Comparison of ENCODE assay signal across 1 cellular context in the genomic region with DNA sequence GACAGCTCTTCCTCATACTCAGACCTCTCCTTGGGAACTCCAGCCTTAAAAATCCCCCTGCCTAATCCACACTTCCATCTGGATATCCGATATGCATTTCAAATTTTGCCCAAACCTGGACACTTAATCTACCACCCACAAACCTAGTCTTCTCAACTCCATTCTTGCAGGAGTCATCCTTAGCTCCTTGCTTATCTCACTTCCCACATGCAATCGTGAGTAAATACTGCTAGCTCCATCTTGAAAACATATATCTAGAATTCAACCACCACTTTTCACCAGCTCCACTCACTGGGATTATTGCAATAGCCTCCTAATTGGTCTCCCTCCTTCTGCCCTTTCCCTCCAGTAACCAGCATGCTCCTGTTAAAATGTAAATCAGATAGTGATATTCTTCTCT.
TF ChIP-seq lines count a peak whose summit lies in the region.

No MANE protein-coding gene starts in this region.

TF ChIP-seq in K562, 482 proteins besides CTCF, POLR2A, EP300 and RAD21 (continues in another document):
- no peak for TF ChIP-seq PYGO2 (tag; IDR thresholded peaks at IDR 0.05)
- TF ChIP-seq, protein P1, sequence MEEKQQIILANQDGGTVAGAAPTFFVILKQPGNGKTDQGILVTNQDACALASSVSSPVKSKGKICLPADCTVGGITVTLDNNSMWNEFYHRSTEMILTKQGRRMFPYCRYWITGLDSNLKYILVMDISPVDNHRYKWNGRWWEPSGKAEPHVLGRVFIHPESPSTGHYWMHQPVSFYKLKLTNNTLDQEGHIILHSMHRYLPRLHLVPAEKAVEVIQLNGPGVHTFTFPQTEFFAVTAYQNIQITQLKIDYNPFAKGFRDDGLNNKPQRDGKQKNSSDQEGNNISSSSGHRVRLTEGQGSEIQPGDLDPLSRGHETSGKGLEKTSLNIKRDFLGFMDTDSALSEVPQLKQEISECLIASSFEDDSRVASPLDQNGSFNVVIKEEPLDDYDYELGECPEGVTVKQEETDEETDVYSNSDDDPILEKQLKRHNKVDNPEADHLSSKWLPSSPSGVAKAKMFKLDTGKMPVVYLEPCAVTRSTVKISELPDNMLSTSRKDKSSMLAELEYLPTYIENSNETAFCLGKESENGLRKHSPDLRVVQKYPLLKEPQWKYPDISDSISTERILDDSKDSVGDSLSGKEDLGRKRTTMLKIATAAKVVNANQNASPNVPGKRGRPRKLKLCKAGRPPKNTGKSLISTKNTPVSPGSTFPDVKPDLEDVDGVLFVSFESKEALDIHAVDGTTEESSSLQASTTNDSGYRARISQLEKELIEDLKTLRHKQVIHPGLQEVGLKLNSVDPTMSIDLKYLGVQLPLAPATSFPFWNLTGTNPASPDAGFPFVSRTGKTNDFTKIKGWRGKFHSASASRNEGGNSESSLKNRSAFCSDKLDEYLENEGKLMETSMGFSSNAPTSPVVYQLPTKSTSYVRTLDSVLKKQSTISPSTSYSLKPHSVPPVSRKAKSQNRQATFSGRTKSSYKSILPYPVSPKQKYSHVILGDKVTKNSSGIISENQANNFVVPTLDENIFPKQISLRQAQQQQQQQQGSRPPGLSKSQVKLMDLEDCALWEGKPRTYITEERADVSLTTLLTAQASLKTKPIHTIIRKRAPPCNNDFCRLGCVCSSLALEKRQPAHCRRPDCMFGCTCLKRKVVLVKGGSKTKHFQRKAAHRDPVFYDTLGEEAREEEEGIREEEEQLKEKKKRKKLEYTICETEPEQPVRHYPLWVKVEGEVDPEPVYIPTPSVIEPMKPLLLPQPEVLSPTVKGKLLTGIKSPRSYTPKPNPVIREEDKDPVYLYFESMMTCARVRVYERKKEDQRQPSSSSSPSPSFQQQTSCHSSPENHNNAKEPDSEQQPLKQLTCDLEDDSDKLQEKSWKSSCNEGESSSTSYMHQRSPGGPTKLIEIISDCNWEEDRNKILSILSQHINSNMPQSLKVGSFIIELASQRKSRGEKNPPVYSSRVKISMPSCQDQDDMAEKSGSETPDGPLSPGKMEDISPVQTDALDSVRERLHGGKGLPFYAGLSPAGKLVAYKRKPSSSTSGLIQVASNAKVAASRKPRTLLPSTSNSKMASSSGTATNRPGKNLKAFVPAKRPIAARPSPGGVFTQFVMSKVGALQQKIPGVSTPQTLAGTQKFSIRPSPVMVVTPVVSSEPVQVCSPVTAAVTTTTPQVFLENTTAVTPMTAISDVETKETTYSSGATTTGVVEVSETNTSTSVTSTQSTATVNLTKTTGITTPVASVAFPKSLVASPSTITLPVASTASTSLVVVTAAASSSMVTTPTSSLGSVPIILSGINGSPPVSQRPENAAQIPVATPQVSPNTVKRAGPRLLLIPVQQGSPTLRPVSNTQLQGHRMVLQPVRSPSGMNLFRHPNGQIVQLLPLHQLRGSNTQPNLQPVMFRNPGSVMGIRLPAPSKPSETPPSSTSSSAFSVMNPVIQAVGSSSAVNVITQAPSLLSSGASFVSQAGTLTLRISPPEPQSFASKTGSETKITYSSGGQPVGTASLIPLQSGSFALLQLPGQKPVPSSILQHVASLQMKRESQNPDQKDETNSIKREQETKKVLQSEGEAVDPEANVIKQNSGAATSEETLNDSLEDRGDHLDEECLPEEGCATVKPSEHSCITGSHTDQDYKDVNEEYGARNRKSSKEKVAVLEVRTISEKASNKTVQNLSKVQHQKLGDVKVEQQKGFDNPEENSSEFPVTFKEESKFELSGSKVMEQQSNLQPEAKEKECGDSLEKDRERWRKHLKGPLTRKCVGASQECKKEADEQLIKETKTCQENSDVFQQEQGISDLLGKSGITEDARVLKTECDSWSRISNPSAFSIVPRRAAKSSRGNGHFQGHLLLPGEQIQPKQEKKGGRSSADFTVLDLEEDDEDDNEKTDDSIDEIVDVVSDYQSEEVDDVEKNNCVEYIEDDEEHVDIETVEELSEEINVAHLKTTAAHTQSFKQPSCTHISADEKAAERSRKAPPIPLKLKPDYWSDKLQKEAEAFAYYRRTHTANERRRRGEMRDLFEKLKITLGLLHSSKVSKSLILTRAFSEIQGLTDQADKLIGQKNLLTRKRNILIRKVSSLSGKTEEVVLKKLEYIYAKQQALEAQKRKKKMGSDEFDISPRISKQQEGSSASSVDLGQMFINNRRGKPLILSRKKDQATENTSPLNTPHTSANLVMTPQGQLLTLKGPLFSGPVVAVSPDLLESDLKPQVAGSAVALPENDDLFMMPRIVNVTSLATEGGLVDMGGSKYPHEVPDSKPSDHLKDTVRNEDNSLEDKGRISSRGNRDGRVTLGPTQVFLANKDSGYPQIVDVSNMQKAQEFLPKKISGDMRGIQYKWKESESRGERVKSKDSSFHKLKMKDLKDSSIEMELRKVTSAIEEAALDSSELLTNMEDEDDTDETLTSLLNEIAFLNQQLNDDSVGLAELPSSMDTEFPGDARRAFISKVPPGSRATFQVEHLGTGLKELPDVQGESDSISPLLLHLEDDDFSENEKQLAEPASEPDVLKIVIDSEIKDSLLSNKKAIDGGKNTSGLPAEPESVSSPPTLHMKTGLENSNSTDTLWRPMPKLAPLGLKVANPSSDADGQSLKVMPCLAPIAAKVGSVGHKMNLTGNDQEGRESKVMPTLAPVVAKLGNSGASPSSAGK (IDR thresholded peaks at IDR 0.05), result no peak
- TF ChIP-seq MED1 (CRISPR knock-in tag; IDR thresholded peaks at IDR 0.05; ENCODE audit: borderline replicate concordance), result no peak
- TF ChIP-seq, protein P2, sequence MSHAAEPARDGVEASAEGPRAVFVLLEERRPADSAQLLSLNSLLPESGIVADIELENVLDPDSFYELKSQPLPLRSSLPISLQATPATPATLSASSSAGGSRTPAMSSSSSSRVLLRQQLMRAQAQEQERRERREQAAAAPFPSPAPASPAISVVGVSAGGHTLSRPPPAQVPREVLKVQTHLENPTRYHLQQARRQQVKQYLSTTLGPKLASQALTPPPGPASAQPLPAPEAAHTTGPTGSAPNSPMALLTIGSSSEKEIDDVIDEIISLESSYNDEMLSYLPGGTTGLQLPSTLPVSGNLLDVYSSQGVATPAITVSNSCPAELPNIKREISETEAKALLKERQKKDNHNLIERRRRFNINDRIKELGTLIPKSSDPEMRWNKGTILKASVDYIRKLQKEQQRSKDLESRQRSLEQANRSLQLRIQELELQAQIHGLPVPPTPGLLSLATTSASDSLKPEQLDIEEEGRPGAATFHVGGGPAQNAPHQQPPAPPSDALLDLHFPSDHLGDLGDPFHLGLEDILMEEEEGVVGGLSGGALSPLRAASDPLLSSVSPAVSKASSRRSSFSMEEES (CRISPR knock-in tag; IDR thresholded peaks at IDR 0.05), result no peak
- no peak for TF ChIP-seq SMARCC2 (IDR thresholded peaks at IDR 0.05; ENCODE audit: low read depth)
- TF ChIP-seq ARID1B (IDR thresholded peaks at IDR 0.05), result peak; percentile 52; the same call in 1 of the 2 replicates
- TF ChIP-seq PCBP1 (IDR thresholded peaks at IDR 0.05; ENCODE audit: low read depth, low read length, poor library complexity, severe bottlenecking), result no peak
- TF ChIP-seq, protein P3, sequence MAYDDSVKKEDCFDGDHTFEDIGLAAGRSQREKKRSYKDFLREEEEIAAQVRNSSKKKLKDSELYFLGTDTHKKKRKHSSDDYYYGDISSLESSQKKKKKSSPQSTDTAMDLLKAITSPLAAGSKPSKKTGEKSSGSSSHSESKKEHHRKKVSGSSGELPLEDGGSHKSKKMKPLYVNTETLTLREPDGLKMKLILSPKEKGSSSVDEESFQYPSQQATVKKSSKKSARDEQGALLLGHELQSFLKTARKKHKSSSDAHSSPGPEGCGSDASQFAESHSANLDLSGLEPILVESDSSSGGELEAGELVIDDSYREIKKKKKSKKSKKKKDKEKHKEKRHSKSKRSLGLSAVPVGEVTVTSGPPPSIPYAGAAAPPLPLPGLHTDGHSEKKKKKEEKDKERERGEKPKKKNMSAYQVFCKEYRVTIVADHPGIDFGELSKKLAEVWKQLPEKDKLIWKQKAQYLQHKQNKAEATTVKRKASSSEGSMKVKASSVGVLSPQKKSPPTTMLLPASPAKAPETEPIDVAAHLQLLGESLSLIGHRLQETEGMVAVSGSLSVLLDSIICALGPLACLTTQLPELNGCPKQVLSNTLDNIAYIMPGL (CRISPR knock-in tag; IDR thresholded peaks at IDR 0.05), result no peak
- TF ChIP-seq PTTG1 (tag; IDR thresholded peaks at IDR 0.05; ENCODE audit: low read depth), result no peak
- TF ChIP-seq RBFOX2 (IDR thresholded peaks at IDR 0.05; ENCODE audit: low read depth, low read length), result no peak
- TF ChIP-seq SIRT6 (IDR thresholded peaks at IDR 0.05; ENCODE audit: low read depth, low read length), result no peak
- 0 out of 2 replicates have a peak, but pooled peaks have one; percentile 11 for TF ChIP-seq MTA2 (IDR thresholded peaks at IDR 0.05; ENCODE audit: low read depth)
- no peak for TF ChIP-seq MEIS2 (IDR thresholded peaks at IDR 0.05; ENCODE audit: partially characterized antibody)
- TF ChIP-seq, protein P4, sequence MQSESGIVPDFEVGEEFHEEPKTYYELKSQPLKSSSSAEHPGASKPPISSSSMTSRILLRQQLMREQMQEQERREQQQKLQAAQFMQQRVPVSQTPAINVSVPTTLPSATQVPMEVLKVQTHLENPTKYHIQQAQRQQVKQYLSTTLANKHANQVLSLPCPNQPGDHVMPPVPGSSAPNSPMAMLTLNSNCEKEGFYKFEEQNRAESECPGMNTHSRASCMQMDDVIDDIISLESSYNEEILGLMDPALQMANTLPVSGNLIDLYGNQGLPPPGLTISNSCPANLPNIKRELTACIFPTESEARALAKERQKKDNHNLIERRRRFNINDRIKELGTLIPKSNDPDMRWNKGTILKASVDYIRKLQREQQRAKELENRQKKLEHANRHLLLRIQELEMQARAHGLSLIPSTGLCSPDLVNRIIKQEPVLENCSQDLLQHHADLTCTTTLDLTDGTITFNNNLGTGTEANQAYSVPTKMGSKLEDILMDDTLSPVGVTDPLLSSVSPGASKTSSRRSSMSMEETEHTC (IDR thresholded peaks at IDR 0.05), result no peak
- peak; percentile 59 for TF ChIP-seq TAL1 (IDR thresholded peaks at IDR 0.05)
- TF ChIP-seq XRCC4 (IDR thresholded peaks at IDR 0.05; ENCODE audit: extremely low read depth, insufficient read depth, insufficient read length), result no peak
- TF ChIP-seq ATF1 (CRISPR knock-in tag; IDR thresholded peaks at IDR 0.05), result no peak
- no peak for TF ChIP-seq ATF1 (tag; IDR thresholded peaks at IDR 0.05)
- TF ChIP-seq BHLHE40 (IDR thresholded peaks at IDR 0.05; ENCODE audit: low read length), result no peak
- TF ChIP-seq NCOA1 (IDR thresholded peaks at IDR 0.05; ENCODE audit: low read depth), result no peak
- TF ChIP-seq, protein P5, sequence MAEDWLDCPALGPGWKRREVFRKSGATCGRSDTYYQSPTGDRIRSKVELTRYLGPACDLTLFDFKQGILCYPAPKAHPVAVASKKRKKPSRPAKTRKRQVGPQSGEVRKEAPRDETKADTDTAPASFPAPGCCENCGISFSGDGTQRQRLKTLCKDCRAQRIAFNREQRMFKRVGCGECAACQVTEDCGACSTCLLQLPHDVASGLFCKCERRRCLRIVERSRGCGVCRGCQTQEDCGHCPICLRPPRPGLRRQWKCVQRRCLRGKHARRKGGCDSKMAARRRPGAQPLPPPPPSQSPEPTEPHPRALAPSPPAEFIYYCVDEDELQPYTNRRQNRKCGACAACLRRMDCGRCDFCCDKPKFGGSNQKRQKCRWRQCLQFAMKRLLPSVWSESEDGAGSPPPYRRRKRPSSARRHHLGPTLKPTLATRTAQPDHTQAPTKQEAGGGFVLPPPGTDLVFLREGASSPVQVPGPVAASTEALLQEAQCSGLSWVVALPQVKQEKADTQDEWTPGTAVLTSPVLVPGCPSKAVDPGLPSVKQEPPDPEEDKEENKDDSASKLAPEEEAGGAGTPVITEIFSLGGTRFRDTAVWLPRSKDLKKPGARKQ (CRISPR knock-in tag; IDR thresholded peaks at IDR 0.05), result no peak
- peak; percentile 60 for TF ChIP-seq TCF3 (CRISPR knock-in tag; IDR thresholded peaks at IDR 0.05)
- no peak for TF ChIP-seq GTF2A2 (tag; IDR thresholded peaks at IDR 0.05)
- TF ChIP-seq FOSL1 (tag; conservative IDR thresholded peaks at IDR 0.05), result 0 out of 2 replicates have a peak, but pooled peaks have one; percentile 15
- TF ChIP-seq PCBP2 (IDR thresholded peaks at IDR 0.05; ENCODE audit: low read depth, low read length, poor library complexity, severe bottlenecking), result no peak
- no peak for TF ChIP-seq PHF8 (IDR thresholded peaks at IDR 0.05; ENCODE audit: borderline replicate concordance, low read length)
- TF ChIP-seq RFX7 (CRISPR knock-in tag; IDR thresholded peaks at IDR 0.05), result no peak
- no peak for TF ChIP-seq HOXB6 (CRISPR knock-in tag; IDR thresholded peaks at IDR 0.05; ENCODE audit: borderline replicate concordance)
- no peak for TF ChIP-seq SP2 (IDR thresholded peaks at IDR 0.05; ENCODE audit: extremely low read depth, low read depth, low read length, poor library complexity, severe bottlenecking)
- TF ChIP-seq IFI16 (CRISPR knock-in tag; IDR thresholded peaks at IDR 0.05), result no peak
- TF ChIP-seq CEBPG (CRISPR knock-in tag; IDR thresholded peaks at IDR 0.05), result no peak
- peak in 1 of 2 experiments; percentile 67; a peak in 1 of 4 replicates for TF ChIP-seq CEBPG (tag; conservative IDR thresholded peaks at IDR 0.05 in 1 of 2, IDR thresholded peaks at IDR 0.05 in 1 of 2)
- TF ChIP-seq CHD1 (IDR thresholded peaks at IDR 0.05; ENCODE audit: low read length), result no peak
- TF ChIP-seq, protein P6, sequence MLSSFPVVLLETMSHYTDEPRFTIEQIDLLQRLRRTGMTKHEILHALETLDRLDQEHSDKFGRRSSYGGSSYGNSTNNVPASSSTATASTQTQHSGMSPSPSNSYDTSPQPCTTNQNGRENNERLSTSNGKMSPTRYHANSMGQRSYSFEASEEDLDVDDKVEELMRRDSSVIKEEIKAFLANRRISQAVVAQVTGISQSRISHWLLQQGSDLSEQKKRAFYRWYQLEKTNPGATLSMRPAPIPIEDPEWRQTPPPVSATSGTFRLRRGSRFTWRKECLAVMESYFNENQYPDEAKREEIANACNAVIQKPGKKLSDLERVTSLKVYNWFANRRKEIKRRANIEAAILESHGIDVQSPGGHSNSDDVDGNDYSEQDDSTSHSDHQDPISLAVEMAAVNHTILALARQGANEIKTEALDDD (IDR thresholded peaks at IDR 0.05), result 0 out of 2 replicates have a peak, but pooled peaks have one; percentile 38
- TF ChIP-seq, protein P7, sequence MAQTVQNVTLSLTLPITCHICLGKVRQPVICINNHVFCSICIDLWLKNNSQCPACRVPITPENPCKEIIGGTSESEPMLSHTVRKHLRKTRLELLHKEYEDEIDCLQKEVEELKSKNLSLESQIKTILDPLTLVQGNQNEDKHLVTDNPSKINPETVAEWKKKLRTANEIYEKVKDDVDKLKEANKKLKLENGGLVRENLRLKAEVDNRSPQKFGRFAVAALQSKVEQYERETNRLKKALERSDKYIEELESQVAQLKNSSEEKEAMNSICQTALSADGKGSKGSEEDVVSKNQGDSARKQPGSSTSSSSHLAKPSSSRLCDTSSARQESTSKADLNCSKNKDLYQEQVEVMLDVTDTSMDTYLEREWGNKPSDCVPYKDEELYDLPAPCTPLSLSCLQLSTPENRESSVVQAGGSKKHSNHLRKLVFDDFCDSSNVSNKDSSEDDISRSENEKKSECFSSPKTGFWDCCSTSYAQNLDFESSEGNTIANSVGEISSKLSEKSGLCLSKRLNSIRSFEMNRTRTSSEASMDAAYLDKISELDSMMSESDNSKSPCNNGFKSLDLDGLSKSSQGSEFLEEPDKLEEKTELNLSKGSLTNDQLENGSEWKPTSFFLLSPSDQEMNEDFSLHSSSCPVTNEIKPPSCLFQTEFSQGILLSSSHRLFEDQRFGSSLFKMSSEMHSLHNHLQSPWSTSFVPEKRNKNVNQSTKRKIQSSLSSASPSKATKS (CRISPR knock-in tag; IDR thresholded peaks at IDR 0.05), result no peak
- TF ChIP-seq ZNF57 (CRISPR knock-in tag; IDR thresholded peaks at IDR 0.05), result no peak
- TF ChIP-seq RFX5 (IDR thresholded peaks at IDR 0.05; ENCODE audit: low read depth, low read length), result no peak
- TF ChIP-seq ZKSCAN1 (IDR thresholded peaks at IDR 0.05; ENCODE audit: low read depth, low read length), result no peak
- TF ChIP-seq KDM2B (CRISPR knock-in tag; IDR thresholded peaks at IDR 0.05), result no peak
- TF ChIP-seq BCOR (IDR thresholded peaks at IDR 0.05), result no peak
- TF ChIP-seq OTX1 (CRISPR knock-in tag; IDR thresholded peaks at IDR 0.05), result no peak
- TF ChIP-seq FOXA3 (CRISPR knock-in tag; conservative IDR thresholded peaks at IDR 0.05 in 1 of 2, IDR thresholded peaks at IDR 0.05 in 1 of 2), result peak in 1 of 2 experiments; percentile 61; a peak in 1 of 4 replicates
- TF ChIP-seq ZNF124 (CRISPR knock-in tag; IDR thresholded peaks at IDR 0.05), result no peak
